Comparison of ENCODE assay signal across 8 cellular contexts in the genomic region with DNA sequence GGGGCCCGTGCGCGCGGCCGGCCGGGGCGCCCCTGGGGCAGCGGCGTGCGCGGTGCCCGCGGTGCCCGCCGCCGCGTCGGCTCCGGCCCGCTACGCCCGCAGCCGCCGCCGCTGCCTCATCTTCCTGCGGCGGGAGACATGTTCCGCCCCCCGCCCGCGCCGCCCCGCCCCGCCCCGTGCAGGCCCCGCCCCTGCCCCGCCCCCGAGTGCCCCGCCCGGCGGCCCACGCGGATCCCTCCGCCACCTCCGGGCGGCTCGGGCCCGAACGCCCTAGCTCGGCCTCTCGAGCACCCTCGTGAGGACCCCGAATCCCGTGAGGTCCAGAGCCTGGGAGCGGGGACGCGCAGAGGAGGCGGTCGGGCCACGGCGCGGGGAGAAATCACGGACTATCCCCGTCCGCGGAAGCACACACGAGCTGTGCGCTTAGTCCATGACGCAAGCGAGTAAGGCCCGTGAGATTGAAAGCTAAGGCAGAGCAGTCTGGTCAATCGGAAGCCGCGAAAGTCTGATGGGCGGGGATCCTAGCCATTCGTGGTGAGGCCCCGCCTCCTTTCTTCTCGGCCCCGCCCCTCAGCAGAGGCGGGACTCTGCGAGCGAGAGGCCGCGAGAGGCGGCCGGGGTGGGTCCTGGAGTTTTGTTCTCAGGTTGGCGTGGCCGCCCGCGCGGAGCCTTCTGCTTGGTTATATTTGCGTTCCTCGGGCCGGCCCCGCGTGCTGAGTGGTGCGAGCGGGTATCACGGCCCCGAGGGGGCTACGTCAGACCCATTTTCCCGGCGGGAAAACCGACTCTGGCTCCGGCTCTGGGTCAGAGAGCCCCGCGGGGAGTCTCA. TPM values are rescaled to one million over a fixed set of nuclear protein-coding genes. Genes with fewer than 3 reads are reported as not detected.
DNase-seq lines count a peak whose midpoint lies in the region; ATAC-seq, FAIRE-seq and TF ChIP-seq lines count a peak whose summit lies in the region.

A gene (minus strand): TSS at position 145 of the 829 bp plus-strand sequence. CDS start 2,367 bp downstream, outside the sequence.

- H3K79me2 ChIP-seq in parathyroid adenoma = no peaks in the 10 kb centered on the region

- H3K9ac ChIP-seq in parathyroid adenoma = peak within 1 kb of the TSS; percentile 100

- peaks cover 0 to 3% of the 10 kb centered on the region in 2 donors for H3K27me3 Mint-ChIP-seq in T-cell

- WGBS in adipose tissue, 3 donors = 0% methylated on average over 45 to 107 of the region's 107 CpGs
- WGBS in tibial nerve, 2 donors = 0% methylated on average over 24 to 41 of the region's 107 CpGs

- TF ChIP-seq EP300 in tibial nerve (IDR thresholded peaks at IDR 0.05) = peak; percentile 89 to 94

- TF ChIP-seq CTCF in cardiac muscle cell (IDR thresholded peaks at IDR 0.05; ENCODE audit: low read depth, low read length) (no peak), parathyroid adenoma (IDR thresholded peaks at IDR 0.05) (no peak), tibial nerve (IDR thresholded peaks at IDR 0.05) (peak in 2 of 5 experiments; percentile 38 to 67)

- FAIRE-seq in GM12891 (lab: Jason Lieb, UNC) = peak; percentile 99

- peak within 1 kb of the TSS; percentile 99 for H3K27ac ChIP-seq in adipose tissue (ENCODE audit: low read depth, low read length)
- H3K27ac ChIP-seq in cardiac muscle cell = peak within 1 kb of the TSS; percentile 100
- H3K27ac ChIP-seq in parathyroid adenoma = peak within 1 kb of the TSS; percentile 100
- H3K27ac ChIP-seq in tibial nerve = peak within 1 kb of the TSS; percentile 100

- peak within 1 kb of the TSS; percentile 100 for H3K4me3 ChIP-seq in cardiac muscle cell
- H3K4me3 ChIP-seq in parathyroid adenoma (ENCODE audit: low read depth, low read length) = peak within 1 kb of the TSS; percentile 72
- H3K4me3 ChIP-seq in tibial nerve = peak within 1 kb of the TSS; percentile 80 to 98 (median 87)

- no peaks in the 10 kb centered on the region for H3K27me3 ChIP-seq in cardiac muscle cell
- H3K27me3 ChIP-seq in parathyroid adenoma (ENCODE audit: control insufficient read depth, insufficient read depth, low read length) = no peaks in the 10 kb centered on the region
- H3K27me3 ChIP-seq in tibial nerve = peaks cover 0 to 3% of the 10 kb centered on the region in 2 donors

- H3K4me3 Mint-ChIP-seq in T-cell = peak within 1 kb of the TSS; percentile 84 to 92 (median 88)

- no peaks in the 10 kb centered on the region for H3K9me3 Mint-ChIP-seq in T-cell

- H3K4me1 Mint-ChIP-seq in T-cell = peaks cover 17 to 21% (median 20%) of the 10 kb centered on the region in 3 donors

- H3K9me3 ChIP-seq in cardiac muscle cell (ENCODE audit: low read depth) (no peaks in the 10 kb centered on the region), parathyroid adenoma (ENCODE audit: control insufficient read depth, low read length) (no peaks in the 10 kb centered on the region), tibial nerve (no peaks in the 10 kb centered on the region)

- POLR2A ChIA-PET in T-cell (lab: Charles Lee) = interaction anchor here in 1 of 2 donors (0.6 to 1.0 kb wide), 2 partner anchors 92 to 384 kb away, joined by 3 read pairs; a partner anchor contains a TSS

- H3K36me3 Mint-ChIP-seq in T-cell = peaks cover 4% of the 10 kb centered on the region

- H3K36me3 ChIP-seq in cardiac muscle cell (no peaks in the 10 kb centered on the region), parathyroid adenoma (ENCODE audit: control insufficient read depth, insufficient read depth, low read length) (no peaks in the 10 kb centered on the region), tibial nerve (peaks cover 0 to 22% (median 0%) of the 10 kb centered on the region in 3 donors)

- no peaks in the 10 kb centered on the region for H3K4me1 ChIP-seq in cardiac muscle cell (ENCODE audit: low read depth)
- H3K4me1 ChIP-seq in parathyroid adenoma = peaks cover 3% of the 10 kb centered on the region
- H3K4me1 ChIP-seq in tibial nerve = peaks cover 0 to 38% (median 20%) of the 10 kb centered on the region in 4 donors

- DNase-seq in GM12891 (ENCODE audit: insufficient read length, low spot score) (peak; percentile 97), NCI-H1436 treated with DMSO at 0.1 percent for 48 hours (lab: John Stamatoyannopoulos, UW) (peak; percentile 84), T-cell (peak; percentile 95 to 99 (median 98)), cardiac muscle cell (ENCODE audit: low read depth in 1 of 2, low spot score in 1 of 2) (peak; percentile 99), tibial nerve (ENCODE audit: low spot score in 2 of 2) (peak; percentile 98)

- CTCF ChIA-PET in T-cell (lab: Charles Lee) = interaction anchor here in 1 of 2 donors (0.6 kb wide), 1 partner anchor 107 kb away, joined by 3 read pairs; no protein-coding TSS in a partner anchor

- H3K4me2 ChIP-seq in parathyroid adenoma (ENCODE audit: low read length) = peak within 1 kb of the TSS; percentile 92

- TF ChIP-seq POLR2A in GM12891 (IDR thresholded peaks at IDR 0.05; ENCODE audit: low read depth, low read length) = no peak
- TF ChIP-seq POLR2A in tibial nerve (IDR thresholded peaks at IDR 0.05) = peak in 1 of 2 donors; percentile 45

- H2AFZ ChIP-seq in parathyroid adenoma = peak within 1 kb of the TSS; percentile 99

- H3K27ac Mint-ChIP-seq in T-cell = peak within 1 kb of the TSS; percentile 89 to 93

- ATAC-seq in HG02840 (IDR thresholded peaks at IDR 0.05; ENCODE audit: low FRiP score, unreplicated experiment) (peak; percentile 67), T-cell (replicated peaks in 1 of 4) (peak; percentile 89 to 91 (median 90))

TF ChIP-seq in GM12891, 5 proteins besides CTCF, POLR2A, EP300 and RAD21:
- TF ChIP-seq TAF1 (IDR thresholded peaks at IDR 0.05; ENCODE audit: low read depth, low read length) (peak; percentile 30), POU2F2 (IDR thresholded peaks at IDR 0.05; ENCODE audit: low read depth, low read length) (no peak), POLR2AphosphoS5 (IDR thresholded peaks at IDR 0.05; ENCODE audit: low read depth, low read length) (no peak), PAX5 (IDR thresholded peaks at IDR 0.05; ENCODE audit: insufficient read depth, low read length, severe bottlenecking) (peak; percentile 46), SPI1 (IDR thresholded peaks at IDR 0.05; ENCODE audit: low read depth, low read length) (no peak)
TF ChIP-seq in GM12891: peak in this region for 2.

RNA-seq across cellular contexts. Expression of the gene that starts here (rescaled TPM):
- polyA plus RNA-seq in GM12891 (2012; ENCODE audit: low read depth, missing spikeins) = 146 TPM
- total RNA-seq in T-cell (100 to 1,000 TPM in 2 of 5 donors, 10 to 100 TPM in 3; 63.3 to 107 (median 94.6) TPM), cardiac muscle cell (250 and 281 TPM in 2 replicates), tibial nerve (100 to 1,000 TPM in 1 of 4 donors, 10 to 100 TPM in 3; 23.4 to 299 (median 37.3) TPM)
- polyA plus RNA-seq in adipose tissue (10 to 100 TPM; 23.3 to 28.8 (median 26.2) TPM), cardiac muscle cell (110 and 136 TPM in 2 replicates)

Comparison
In these comparisons a context has a peak if more than half of its experiments do, and no peak if none do; other contexts are left out.
1. Peak in every context shown above with its lines: DNase-seq, ATAC-seq, H3K4me3 ChIP-seq and H3K27ac ChIP-seq.